11 cellular contexts compared by ENCODE assay signal in the genomic region with DNA sequence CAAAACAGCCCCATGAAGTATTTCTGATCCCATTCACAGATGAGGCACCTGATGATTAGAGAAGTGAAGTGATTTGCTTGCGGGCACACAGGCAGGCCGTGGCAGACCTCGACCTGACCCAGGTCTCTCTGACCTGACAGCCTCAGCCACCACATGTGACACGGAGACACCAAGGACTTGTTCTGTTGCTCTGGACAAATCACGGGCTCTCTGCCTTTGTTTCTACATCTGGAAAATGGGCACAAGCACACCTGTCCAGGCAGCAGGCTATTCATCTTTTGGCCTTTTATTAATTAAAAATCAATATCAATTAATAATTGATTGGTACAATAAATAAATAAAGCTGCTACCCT. TPM values are rescaled to one million over a fixed set of nuclear protein-coding genes. Genes with fewer than 3 reads are reported as not detected.
DNase-seq lines count a peak whose midpoint lies in the region; ATAC-seq and TF ChIP-seq lines count a peak whose summit lies in the region.
"Had no signal": no experiment of that assay in that cellular context is flagged by ENCODE, and none has a peak within 500 bp of the region (broad histone marks: within the 10 kb centered on the region; RNA-seq: fewer than 3 reads in every experiment).

No MANE protein-coding gene starts in this region.

- WGBS in esophagus muscularis mucosa = 73% methylated on average over 5 of the region's 5 CpGs

- H3K4me1 ChIP-seq in esophagus muscularis mucosa (peaks cover 65 to 92% (median 85%) of the 10 kb centered on the region in 4 donors), foreskin keratinocyte (peaks cover 34% of the 10 kb centered on the region)

- DNase-seq in RPMI8226 (peak; percentile 56), esophagus muscularis mucosa (ENCODE audit: extremely low spot score) (no peak), foreskin keratinocyte (no peak)
- peak; percentile 50 for DNase-seq in stimulated activated CD8-positive, alpha-beta memory T cell treated with anti-CD3 and anti-CD28 coated beads, Interleukin-4, amount 100 ng/mL, for 48 hours
- DNase-seq: activated CD4-positive, CD25-positive, alpha-beta regulatory T cell treated with anti-CD3 and anti-CD28 coated beads, Interleukin-2, amount 50 U/mL, for 72 hours; NCI-H2029; substantia nigra had no signal

- H3K4me3 ChIP-seq in esophagus muscularis mucosa = peak overlapping the region in 1 of 4 donors; percentile 26

- peaks cover 0 to 3% (median 0%) of the 10 kb centered on the region in 4 donors for H3K36me3 ChIP-seq in esophagus muscularis mucosa

- H3K27me3 ChIP-seq in esophagus muscularis mucosa (no peaks in the 10 kb centered on the region), foreskin keratinocyte (no peaks in the 10 kb centered on the region)
- H3K27me3 ChIP-seq: neutrophil had no signal

- TF ChIP-seq CTCF in esophagus muscularis mucosa (IDR thresholded peaks at IDR 0.05) = no peak
- TF ChIP-seq CTCF in foreskin keratinocyte (conservative IDR thresholded peaks at IDR 0.05) = no peak

- no peak for TF ChIP-seq EP300 in esophagus muscularis mucosa (IDR thresholded peaks at IDR 0.05)

- intact Hi-C loops in esophagus muscularis mucosa (cut with DNase I) = loop anchor here (5.0 kb wide), 1 partner anchor 36 kb away; no protein-coding TSS in a partner anchor

- peak overlapping the region; percentile 92 to 99 (median 94) for H3K27ac ChIP-seq in esophagus muscularis mucosa (replicated peaks in 1 of 4)
- no peak overlapping the region for H3K27ac ChIP-seq in foreskin keratinocyte

- peak; percentile 22 for TF ChIP-seq POLR2A in GM15510 (IDR thresholded peaks at IDR 0.05; ENCODE audit: borderline replicate concordance, extremely low read depth, insufficient read length)
- no peak for TF ChIP-seq POLR2A in esophagus muscularis mucosa (IDR thresholded peaks at IDR 0.05; ENCODE audit: low read depth)

- H3K9me3 ChIP-seq in esophagus muscularis mucosa = no peaks in the 10 kb centered on the region
- H3K9me3 ChIP-seq: neutrophil had no signal

- ATAC-seq in foreskin keratinocyte (no peak), GM18867 (IDR thresholded peaks at IDR 0.05; ENCODE audit: unreplicated experiment) (no peak), GM19463 (IDR thresholded peaks at IDR 0.05; ENCODE audit: unreplicated experiment) (no peak)

RNA-seq across cellular contexts. Expression of a gene that starts 3.4 kb away (rescaled TPM):
- total RNA-seq in esophagus muscularis mucosa = 10 to 100 TPM in 3 of 4 donors, 1 to 10 TPM in 1; 7.8 to 26.5 (median 10.6) TPM
- total RNA-seq in foreskin keratinocyte = 4.5 and 6.4 TPM in 2 replicates
- 4.8 and 7.1 TPM in 2 replicates for polyA plus RNA-seq in foreskin keratinocyte

RNA-seq across cellular contexts. Expression of a gene that starts 51.5 kb away (rescaled TPM):
- total RNA-seq in esophagus muscularis mucosa = not detected
- total RNA-seq in foreskin keratinocyte = not detected in 2 replicates
- polyA plus RNA-seq in foreskin keratinocyte = not detected in 2 replicates

Comparison
In these comparisons a context has a peak if more than half of its experiments do, and no peak if none do; other contexts are left out.
1. DNase-seq: peak in RPMI8226 (single experiment) and stimulated activated CD8-positive, alpha-beta memory T cell treated with anti-CD3 and anti-CD28 coated beads, Interleukin-4, amount 100 ng/mL, for 48 hours (single experiment); none in esophagus muscularis mucosa (single experiment) and foreskin keratinocyte (0 of 2).